22 cellular contexts compared by ENCODE assay signal in the genomic region with DNA sequence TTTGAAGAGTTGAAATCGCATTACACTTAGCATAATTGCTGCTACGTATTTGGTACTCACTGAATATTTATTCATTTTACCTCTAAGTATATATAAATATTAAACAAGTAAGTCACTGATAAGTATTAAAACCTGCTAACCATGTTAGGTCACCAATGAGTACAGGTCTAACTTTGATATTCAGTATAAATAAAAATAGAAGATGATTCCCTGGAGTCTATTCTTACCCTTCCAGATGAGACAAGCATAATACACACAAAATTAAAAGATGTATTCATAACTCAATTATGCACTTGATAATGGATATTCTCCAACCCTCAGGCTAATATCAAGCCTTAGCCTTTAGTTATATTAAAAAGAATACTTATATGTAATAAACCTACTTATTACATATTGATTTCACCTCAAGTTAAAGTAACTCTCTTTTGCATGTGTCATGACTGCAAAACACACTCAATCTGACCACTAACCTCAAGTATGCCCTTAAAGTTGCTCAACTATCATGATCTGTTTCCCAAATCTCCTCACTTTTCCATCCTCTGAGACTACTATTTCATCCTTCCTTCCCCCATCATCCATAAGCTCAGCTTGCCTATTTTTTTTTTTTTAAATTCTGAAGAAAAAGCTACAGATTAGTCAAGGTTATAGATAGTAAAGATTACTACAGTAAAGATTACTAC. TPM values are rescaled to one million over a fixed set of nuclear protein-coding genes. Genes with fewer than 3 reads are reported as not detected.
A peak's percentile ranks its signal among the peaks of the same experiment; 100 is the strongest.
DNase-seq lines count a peak whose midpoint lies in the region; ATAC-seq and TF ChIP-seq lines count a peak whose summit lies in the region.
"Had no signal": no experiment of that assay in that cellular context is flagged by ENCODE, and none has a peak within 500 bp of the region (broad histone marks: within the 10 kb centered on the region; RNA-seq: fewer than 3 reads in every experiment).

No MANE protein-coding gene starts in this region.

- peaks cover 20 to 24% of the 10 kb centered on the region in 2 donors for H3K4me1 ChIP-seq in gastrocnemius medialis
- H3K4me1 ChIP-seq: esophagus squamous epithelium, pancreas, upper lobe of left lung had no signal

- DNase-seq in ELR (ENCODE audit: low read depth) (peak; percentile 60), LHCN-M2 (ENCODE audit: low read depth) (peak; percentile 69), fibroblast of gingiva (ENCODE audit: low read depth) (peak; percentile 66), gastrocnemius medialis (no peak), NCI-H526 treated with DMSO at 0.1 percent for 48 hours (lab: John Stamatoyannopoulos, UW) (no peak)
- DNase-seq: activated CD4-positive, alpha-beta T cell treated with anti-CD3 and anti-CD28 coated beads for 36 hours; activated gamma-delta T cell treated with Interleukin-2 at 50 U/mL for 16 hours; amniotic stem cell; effector CD8-positive, alpha-beta T cell; esophagus squamous epithelium; KBM-7; naive thymus-derived CD8-positive, alpha-beta T cell; NCI-H1092 treated with DMSO at 0.1 percent for 48 hours; NCI-H2107; NCI-H524; pancreas; stimulated activated naive CD8-positive, alpha-beta T cell treated with anti-CD3 and anti-CD28 coated beads, Interleukin-15, Interleukin-2, amounts not matched to agents 100 U/mL and 50 U/mL, for 24 hours; upper lobe of left lung had no signal

- ATAC-seq in gastrocnemius medialis = peak; percentile 71 to 72
- no peak for ATAC-seq in HG02588 (IDR thresholded peaks at IDR 0.05; ENCODE audit: unreplicated experiment)
- ATAC-seq in HG03565 (IDR thresholded peaks at IDR 0.05; ENCODE audit: unreplicated experiment) = no peak
- ATAC-seq: activated CD4-positive, alpha-beta T cell treated with anti-CD3 and anti-CD28 coated beads for 36 hours; naive thymus-derived CD8-positive, alpha-beta T cell; pancreas; stimulated activated naive CD8-positive, alpha-beta T cell treated with anti-CD3 and anti-CD28 coated beads, Interleukin-15, Interleukin-2, amounts not matched to agents 100 U/mL and 50 U/mL, for 24 hours had no signal

- no peak for TF ChIP-seq POLR2A in gastrocnemius medialis (IDR thresholded peaks at IDR 0.05)

- H3K36me3 ChIP-seq in gastrocnemius medialis = no peaks in the 10 kb centered on the region
- H3K36me3 ChIP-seq: HAP-1, pancreas, upper lobe of left lung had no signal

- no peak overlapping the region for H3K4me3 ChIP-seq in gastrocnemius medialis
- H3K4me3 ChIP-seq: esophagus squamous epithelium, HAP-1, hepatocyte, pancreas, upper lobe of left lung had no signal

- in situ Hi-C loops in gastrocnemius medialis (cut with MboI; ENCODE audit: low sequenced_read_pairs in 4 of 4) = no loop called here

- no peaks in the 10 kb centered on the region for H3K27me3 ChIP-seq in gastrocnemius medialis
- H3K27me3 ChIP-seq: esophagus squamous epithelium, hepatocyte, pancreas, upper lobe of left lung had no signal

- H3K9me3 ChIP-seq in gastrocnemius medialis = no peaks in the 10 kb centered on the region
- H3K9me3 ChIP-seq: esophagus squamous epithelium, HAP-1, pancreas, upper lobe of left lung had no signal

- intact Hi-C loops in gastrocnemius medialis (cut with DNase I; ENCODE audit: low total_unique reads) = no loop called here

- peak overlapping the region in 1 of 4 donors; percentile 33 for H3K27ac ChIP-seq in gastrocnemius medialis
- H3K27ac ChIP-seq: esophagus squamous epithelium, hepatocyte, pancreas, upper lobe of left lung had no signal

- TF ChIP-seq CTCF in gastrocnemius medialis (IDR thresholded peaks at IDR 0.05 in 4 of 5, conservative IDR thresholded peaks at IDR 0.05 in 1 of 5) = no peak

RNA-seq across cellular contexts. Expression of gene IPMK, which starts 46.8 kb away (rescaled TPM):
- 6.8 and 7.6 TPM in 2 replicates for total RNA-seq in LHCN-M2 (2014; rRNA removed)
- polyA plus RNA-seq in LHCN-M2 (2012) = 1.1 TPM
- 1 to 10 TPM; 3.0 to 8.2 (median 5.6) TPM for total RNA-seq in gastrocnemius medialis

RNA-seq across cellular contexts. Expression of gene CISD1, which starts 48.1 kb away (rescaled TPM):
- total RNA-seq in LHCN-M2 (2014; rRNA removed) (17.8 and 21.6 TPM in 2 replicates), gastrocnemius medialis (10 to 100 TPM; 54.4 to 90.2 (median 71.1) TPM)
- 23.9 TPM for polyA plus RNA-seq in LHCN-M2 (2012)

Comparison
In these comparisons a context has a peak if more than half of its experiments do, and no peak if none do; other contexts are left out.
1. DNase-seq: peak in ELR (single experiment), LHCN-M2 (single experiment) and fibroblast of gingiva (single experiment); none in gastrocnemius medialis (0 of 2) and NCI-H526 treated with DMSO at 0.1 percent for 48 hours (single experiment).
2. ATAC-seq: peak in gastrocnemius medialis (2 of 2); none in HG02588 (single experiment) and HG03565 (single experiment).